ENCODE assay signal across 8 cellular contexts in genomic region chr2:240561325-240561971, GRCh38. TPM values are rescaled to one million over a fixed set of nuclear protein-coding genes. Genes with fewer than 3 reads are reported as not detected.
A peak's percentile ranks its signal among the peaks of the same experiment; 100 is the strongest.
DNase-seq lines count a peak whose midpoint lies in the region; ATAC-seq and TF ChIP-seq lines count a peak whose summit lies in the region.

No MANE protein-coding gene starts in this region.

- H3K4me3 ChIP-seq in endocrine pancreas (ENCODE audit: control insufficient read depth, insufficient read depth, low read length): peak overlapping the region; percentile 52
- peak overlapping the region; percentile 82 for H3K4me3 ChIP-seq in naive thymus-derived CD4-positive, alpha-beta T cell (ENCODE audit: low read length)

- no peak; the same call in 1 of the 2 replicates for TF ChIP-seq CTCF in HFFc6 (IDR thresholded peaks at IDR 0.05)
- no peak for TF ChIP-seq CTCF in omental fat pad (IDR thresholded peaks at IDR 0.05)

- DNase-seq in ELR (ENCODE audit: low read depth) (peak; percentile 87), HFFc6 (peak; percentile 84), SIG-M5 treated with dmso at 0.1 percent for 504 hours (lab: John Stamatoyannopoulos, UW; ENCODE audit: unreplicated experiment) (peak; percentile 76), NCI-H1092 treated with DMSO at 0.1 percent for 48 hours (lab: John Stamatoyannopoulos, UW) (no peak), NCI-H2107 treated with DMSO at 0.1 percent for 48 hours (lab: John Stamatoyannopoulos, UW; ENCODE audit: unreplicated experiment) (no peak), omental fat pad (ENCODE audit: low spot score) (no peak)
- no peak for DNase-seq in naive thymus-derived CD4-positive, alpha-beta T cell

- H3K4me1 ChIP-seq in endocrine pancreas (ENCODE audit: control insufficient read depth, insufficient read depth, low read length): peaks cover 6% of the 10 kb centered on the region
- H3K4me1 ChIP-seq in naive thymus-derived CD4-positive, alpha-beta T cell (ENCODE audit: control insufficient read depth in 2 of 2, insufficient read depth in 2 of 2, low read length in 2 of 2): peaks cover 76 to 77% of the 10 kb centered on the region in 2 donors

- peak overlapping the region; percentile 8 for H3K9ac ChIP-seq in endocrine pancreas (ENCODE audit: control insufficient read depth, insufficient read depth, low read length)

- H3K36me3 ChIP-seq in endocrine pancreas (ENCODE audit: control insufficient read depth, insufficient read depth, low read length): no peaks in the 10 kb centered on the region
- H3K36me3 ChIP-seq in naive thymus-derived CD4-positive, alpha-beta T cell (ENCODE audit: control insufficient read depth in 2 of 3, insufficient read depth in 3 of 3, low read length in 3 of 3): peaks cover 0 to 11% (median 0%) of the 10 kb centered on the region in 3 experiments

- peak overlapping the region; percentile 93 for H3K27ac ChIP-seq in naive thymus-derived CD4-positive, alpha-beta T cell (ENCODE audit: low read depth, low read length)

- intact Hi-C loops in naive thymus-derived CD4-positive, alpha-beta T cell (cut with micrococcal nuclease): loop anchor here (1.0 to 10.0 kb wide), 22 partner anchors 25 to 1323 kb away; partner anchors contain the start of genes CAPN10 (in 2 of the 2), HDAC4 (in 2 of the 2), HDLBP (in 2 of the 2) and SEPTIN2 (in 2 of the 2)

- H3K27me3 Mint-ChIP-seq in HFFc6 (ENCODE audit: insufficient read depth): no peaks in the 10 kb centered on the region
- no peaks in the 10 kb centered on the region for H3K27me3 Mint-ChIP-seq in naive thymus-derived CD4-positive, alpha-beta T cell

- no peaks in the 10 kb centered on the region for H3K9me3 ChIP-seq in endocrine pancreas (ENCODE audit: control insufficient read depth, low read length)
- H3K9me3 ChIP-seq in naive thymus-derived CD4-positive, alpha-beta T cell (ENCODE audit: control insufficient read depth in 2 of 3, low read length in 3 of 3): no peaks in the 10 kb centered on the region

- H3K9me3 Mint-ChIP-seq in HFFc6: no peaks in the 10 kb centered on the region
- H3K9me3 Mint-ChIP-seq in naive thymus-derived CD4-positive, alpha-beta T cell: no peaks in the 10 kb centered on the region

- no peaks in the 10 kb centered on the region for H3K27me3 ChIP-seq in endocrine pancreas (ENCODE audit: control insufficient read depth, insufficient read depth, low read length)
- H3K27me3 ChIP-seq in naive thymus-derived CD4-positive, alpha-beta T cell (ENCODE audit: control insufficient read depth in 2 of 2, insufficient read depth in 2 of 2, low read length in 2 of 2): no peaks in the 10 kb centered on the region

- peak overlapping the region; percentile 93 for H3K4me3 Mint-ChIP-seq in HFFc6
- H3K4me3 Mint-ChIP-seq in naive thymus-derived CD4-positive, alpha-beta T cell: peak overlapping the region; percentile 81 to 96 (median 86)

- ATAC-seq in naive thymus-derived CD4-positive, alpha-beta T cell: no peak
- no peak for ATAC-seq in omental fat pad (ENCODE audit: low FRiP score)

- POLR2A ChIA-PET in naive thymus-derived CD4-positive, alpha-beta T cell (lab: Charles Lee): interaction anchor here (0.9 to 10.7 kb wide), 8 partner anchors 8 to 271 kb away, joined by 3 to 264 read pairs (median 5); partner anchors contain the start of genes CAPN10 and RNPEPL1

- peaks cover 66% of the 10 kb centered on the region for H3K4me1 Mint-ChIP-seq in HFFc6 (ENCODE audit: low read depth)
- peaks cover 50 to 81% (median 75%) of the 10 kb centered on the region in 7 donors for H3K4me1 Mint-ChIP-seq in naive thymus-derived CD4-positive, alpha-beta T cell

- peak overlapping the region; percentile 97 for H3K27ac Mint-ChIP-seq in HFFc6
- H3K27ac Mint-ChIP-seq in naive thymus-derived CD4-positive, alpha-beta T cell: peak overlapping the region; percentile 85 to 97 (median 90)

- CTCF ChIA-PET in naive thymus-derived CD4-positive, alpha-beta T cell (lab: Charles Lee): interaction anchor here (0.8 to 5.8 kb wide), 3 partner anchors 18 to 62 kb away, joined by 3 to 61 read pairs (median 8); partner anchors contain the start of gene CAPN10

- peaks cover 11% of the 10 kb centered on the region for H3K36me3 Mint-ChIP-seq in HFFc6 (ENCODE audit: low read depth)
- peaks cover 0 to 38% (median 6%) of the 10 kb centered on the region in 5 donors for H3K36me3 Mint-ChIP-seq in naive thymus-derived CD4-positive, alpha-beta T cell

RNA-seq across cellular contexts. Expression of gene DUSP28, which starts 1.3 kb away (rescaled TPM):
- 1 to 10 TPM; 3.1 to 5.0 (median 4.3) TPM for total RNA-seq in HFFc6 (2021; fragmentation: NEBNext Ultra II Directional; extraction: Animal tissue kit (Norgen Biotek cat#: 25700))
- 10 to 100 TPM; 11.1 to 19.5 (median 14.7) TPM for total RNA-seq in naive thymus-derived CD4-positive, alpha-beta T cell
- polyA plus RNA-seq in naive thymus-derived CD4-positive, alpha-beta T cell: 10 to 100 TPM; 17.8 to 30.1 TPM
- 1 to 10 TPM; 3.3 to 5.5 (median 4.7) TPM for total RNA-seq in omental fat pad

RNA-seq across cellular contexts. Expression of gene ANKMY1, which starts 3.7 kb away (rescaled TPM):
- 1 to 10 TPM; 4.4 to 5.6 (median 5.2) TPM for total RNA-seq in HFFc6 (2021; fragmentation: NEBNext Ultra II Directional; extraction: Animal tissue kit (Norgen Biotek cat#: 25700))
- 10 to 100 TPM; 33.7 to 83.4 (median 49.2) TPM for total RNA-seq in naive thymus-derived CD4-positive, alpha-beta T cell
- polyA plus RNA-seq in naive thymus-derived CD4-positive, alpha-beta T cell: 10 to 100 TPM in 1 of 2 donors, 1 to 10 TPM in 1; 7.7 to 17.5 TPM
- total RNA-seq in omental fat pad: 10 to 100 TPM in 3 of 4 donors, 1 to 10 TPM in 1; 8.3 to 23.2 (median 16.7) TPM

RNA-seq across cellular contexts. Expression of gene RNPEPL1, which starts 6.8 kb away (rescaled TPM):
- total RNA-seq in HFFc6 (2021; fragmentation: NEBNext Ultra II Directional; extraction: Animal tissue kit (Norgen Biotek cat#: 25700)): 10 to 100 TPM; 36.9 to 48.5 (median 43.3) TPM
- 100 to 1,000 TPM in 4 of 5 experiments, 10 to 100 TPM in 1; 78.5 to 126 (median 112) TPM for total RNA-seq in naive thymus-derived CD4-positive, alpha-beta T cell
- 10 to 100 TPM; 23.0 to 51.2 TPM for polyA plus RNA-seq in naive thymus-derived CD4-positive, alpha-beta T cell
- 10 to 100 TPM; 41.6 to 97.4 (median 71.8) TPM for total RNA-seq in omental fat pad

RNA-seq across cellular contexts. Expression of gene CAPN10, which starts 25.1 kb away (rescaled TPM):
- 10 to 100 TPM; 13.9 to 20.5 (median 15.0) TPM for total RNA-seq in HFFc6 (2021; fragmentation: NEBNext Ultra II Directional; extraction: Animal tissue kit (Norgen Biotek cat#: 25700))
- total RNA-seq in naive thymus-derived CD4-positive, alpha-beta T cell: 10 to 100 TPM; 54.1 to 74.8 (median 64.5) TPM
- 10 to 100 TPM in 1 of 2 donors, 1 to 10 TPM in 1; 8.4 to 14.1 TPM for polyA plus RNA-seq in naive thymus-derived CD4-positive, alpha-beta T cell
- 10 to 100 TPM; 11.6 to 22.6 (median 17.7) TPM for total RNA-seq in omental fat pad

Comparison
In these comparisons a context has a peak if more than half of its experiments do, and no peak if none do; other contexts are left out.
1. DNase-seq: peak in ELR (single experiment), HFFc6 (single experiment) and SIG-M5 treated with dmso at 0.1 percent for 504 hours (single experiment); none in naive thymus-derived CD4-positive, alpha-beta T cell (0 of 9), NCI-H1092 treated with DMSO at 0.1 percent for 48 hours (single experiment), NCI-H2107 treated with DMSO at 0.1 percent for 48 hours (single experiment) and omental fat pad (single experiment).